ENCODE assay signal across 8 cellular contexts in genomic region chr4:7103031-7103598, GRCh38. TPM values are rescaled to one million over a fixed set of nuclear protein-coding genes. Genes with fewer than 3 reads are reported as not detected.
DNase-seq lines count a peak whose midpoint lies in the region; ATAC-seq and TF ChIP-seq lines count a peak whose summit lies in the region.

No MANE protein-coding gene starts in this region.

- H3K4me1 ChIP-seq in mucosa of descending colon (ENCODE audit: low read depth) = peaks cover 13% of the 10 kb centered on the region

- H3K9me3 ChIP-seq in mucosa of descending colon = no peaks in the 10 kb centered on the region

- peak; percentile 75 for ATAC-seq in GM19328 (IDR thresholded peaks at IDR 0.05; ENCODE audit: unreplicated experiment)
- peak; percentile 66 for ATAC-seq in HG03457 (IDR thresholded peaks at IDR 0.05; ENCODE audit: unreplicated experiment)
- ATAC-seq in mucosa of descending colon = peak; percentile 93

- TF ChIP-seq CTCF in C4-2B (conservative IDR thresholded peaks at IDR 0.05) (no peak), mucosa of descending colon (IDR thresholded peaks at IDR 0.05) (no peak)

- intact Hi-C loops in mucosa of descending colon (cut with DNase I, micrococcal nuclease) = no loop called here

- peak; percentile 68 to 81 for DNase-seq in NOMO-1 (lab: John Stamatoyannopoulos, UW; ENCODE audit: unreplicated experiment in 2 of 2)
- DNase-seq in activated CD8-positive, alpha-beta memory T cell treated with anti-CD3 and anti-CD28 coated beads, Interleukin-2, amount 50 U/mL, for 24 hours (ENCODE audit: extremely low read depth) = peak; percentile 52
- peak; percentile 88 for DNase-seq in epidermal melanocyte (ENCODE audit: insufficient read length, low spot score)
- peak; percentile 94 to 96 (median 95) for DNase-seq in mucosa of descending colon
- DNase-seq in stimulated activated CD8-positive, alpha-beta memory T cell treated with anti-CD3 and anti-CD28 coated beads, Interleukin-2, amount 100 ng/mL, for 48 hours (ENCODE audit: low read depth in 2 of 2) = peak; percentile 82 to 83

- peak overlapping the region; percentile 28 for H3K4me3 ChIP-seq in mucosa of descending colon

- H3K27ac ChIP-seq in C4-2B = peak overlapping the region; percentile 73

- no peaks in the 10 kb centered on the region for H3K36me3 ChIP-seq in mucosa of descending colon (ENCODE audit: low read depth)

RNA-seq across cellular contexts. Expression of gene GRPEL1, which starts 35.3 kb away (rescaled TPM):
- total RNA-seq in mucosa of descending colon = 10 to 100 TPM; 27.5 to 31.5 (median 28.4) TPM

RNA-seq across cellular contexts. Expression of gene TADA2B, which starts 59.9 kb away (rescaled TPM):
- total RNA-seq in mucosa of descending colon = 10 to 100 TPM; 22.2 to 32.7 (median 27.6) TPM

Comparison
In these comparisons a context has a peak if more than half of its experiments do, and no peak if none do; other contexts are left out.
1. Peak in every context shown above with its lines: DNase-seq, ATAC-seq, H3K4me3 ChIP-seq and H3K27ac ChIP-seq.